2 cellular contexts compared by ENCODE assay signal in the genomic region with DNA sequence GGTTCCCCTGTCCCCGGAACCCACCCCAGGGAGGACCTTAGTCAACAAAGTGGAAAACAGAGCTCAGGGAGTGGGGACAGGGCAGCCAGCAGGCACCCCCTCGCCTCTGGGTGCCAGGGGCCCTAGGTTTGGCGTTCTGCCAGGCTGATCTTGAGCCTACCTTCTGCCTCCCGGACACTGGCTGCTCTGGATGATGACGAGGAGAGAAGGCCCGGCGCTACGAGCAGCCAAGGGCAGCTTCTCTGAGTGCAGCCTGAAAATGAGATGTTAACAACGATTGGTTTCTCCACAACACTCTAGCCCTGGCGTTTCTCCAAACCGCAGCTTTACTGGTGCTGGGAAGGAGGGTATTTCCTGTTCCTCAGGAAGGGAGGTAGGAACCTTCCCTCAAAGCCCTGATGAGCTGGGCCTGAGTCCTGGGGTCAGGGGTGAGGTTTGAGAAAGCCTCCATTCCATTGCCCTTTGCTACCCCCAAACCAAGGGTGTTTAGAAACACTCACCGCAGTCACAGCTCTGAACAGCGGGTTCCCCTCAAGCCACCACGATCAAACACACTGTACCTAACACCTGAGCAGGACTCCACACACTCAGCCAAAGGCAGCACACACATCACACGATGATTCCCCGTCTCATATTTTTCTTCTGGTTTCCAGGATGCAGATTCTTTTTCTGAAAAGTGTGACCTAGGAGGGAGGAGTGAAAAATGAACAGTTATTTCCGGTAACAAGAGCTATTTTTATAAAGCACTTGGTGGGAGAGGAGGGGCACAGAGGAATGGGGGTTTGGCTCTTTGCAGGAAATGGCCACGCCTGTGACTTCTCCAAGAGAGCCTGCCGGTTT.
TF ChIP-seq lines count a peak whose summit lies in the region.

A gene (minus strand): TSS at position 709 of the 840 bp plus-strand sequence. CDS start 1,054 bp downstream, outside the sequence.

TF ChIP-seq in GM23338, 12 proteins besides CTCF, POLR2A, EP300 and RAD21 (continued from another document):
- TF ChIP-seq, protein P1, sequence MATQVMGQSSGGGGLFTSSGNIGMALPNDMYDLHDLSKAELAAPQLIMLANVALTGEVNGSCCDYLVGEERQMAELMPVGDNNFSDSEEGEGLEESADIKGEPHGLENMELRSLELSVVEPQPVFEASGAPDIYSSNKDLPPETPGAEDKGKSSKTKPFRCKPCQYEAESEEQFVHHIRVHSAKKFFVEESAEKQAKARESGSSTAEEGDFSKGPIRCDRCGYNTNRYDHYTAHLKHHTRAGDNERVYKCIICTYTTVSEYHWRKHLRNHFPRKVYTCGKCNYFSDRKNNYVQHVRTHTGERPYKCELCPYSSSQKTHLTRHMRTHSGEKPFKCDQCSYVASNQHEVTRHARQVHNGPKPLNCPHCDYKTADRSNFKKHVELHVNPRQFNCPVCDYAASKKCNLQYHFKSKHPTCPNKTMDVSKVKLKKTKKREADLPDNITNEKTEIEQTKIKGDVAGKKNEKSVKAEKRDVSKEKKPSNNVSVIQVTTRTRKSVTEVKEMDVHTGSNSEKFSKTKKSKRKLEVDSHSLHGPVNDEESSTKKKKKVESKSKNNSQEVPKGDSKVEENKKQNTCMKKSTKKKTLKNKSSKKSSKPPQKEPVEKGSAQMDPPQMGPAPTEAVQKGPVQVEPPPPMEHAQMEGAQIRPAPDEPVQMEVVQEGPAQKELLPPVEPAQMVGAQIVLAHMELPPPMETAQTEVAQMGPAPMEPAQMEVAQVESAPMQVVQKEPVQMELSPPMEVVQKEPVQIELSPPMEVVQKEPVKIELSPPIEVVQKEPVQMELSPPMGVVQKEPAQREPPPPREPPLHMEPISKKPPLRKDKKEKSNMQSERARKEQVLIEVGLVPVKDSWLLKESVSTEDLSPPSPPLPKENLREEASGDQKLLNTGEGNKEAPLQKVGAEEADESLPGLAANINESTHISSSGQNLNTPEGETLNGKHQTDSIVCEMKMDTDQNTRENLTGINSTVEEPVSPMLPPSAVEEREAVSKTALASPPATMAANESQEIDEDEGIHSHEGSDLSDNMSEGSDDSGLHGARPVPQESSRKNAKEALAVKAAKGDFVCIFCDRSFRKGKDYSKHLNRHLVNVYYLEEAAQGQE (IDR thresholded peaks at IDR 0.05; ENCODE audit: unreplicated experiment): no peak
- TF ChIP-seq, protein P2, sequence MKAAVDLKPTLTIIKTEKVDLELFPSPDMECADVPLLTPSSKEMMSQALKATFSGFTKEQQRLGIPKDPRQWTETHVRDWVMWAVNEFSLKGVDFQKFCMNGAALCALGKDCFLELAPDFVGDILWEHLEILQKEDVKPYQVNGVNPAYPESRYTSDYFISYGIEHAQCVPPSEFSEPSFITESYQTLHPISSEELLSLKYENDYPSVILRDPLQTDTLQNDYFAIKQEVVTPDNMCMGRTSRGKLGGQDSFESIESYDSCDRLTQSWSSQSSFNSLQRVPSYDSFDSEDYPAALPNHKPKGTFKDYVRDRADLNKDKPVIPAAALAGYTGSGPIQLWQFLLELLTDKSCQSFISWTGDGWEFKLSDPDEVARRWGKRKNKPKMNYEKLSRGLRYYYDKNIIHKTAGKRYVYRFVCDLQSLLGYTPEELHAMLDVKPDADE (IDR thresholded peaks at IDR 0.05): no peak
- no peak for TF ChIP-seq ZNF114 (CRISPR knock-in tag; IDR thresholded peaks at IDR 0.05)

TF ChIP-seq in WTC11, 78 proteins besides CTCF, POLR2A, EP300 and RAD21 (continued from another document):
- TF ChIP-seq, protein P3, sequence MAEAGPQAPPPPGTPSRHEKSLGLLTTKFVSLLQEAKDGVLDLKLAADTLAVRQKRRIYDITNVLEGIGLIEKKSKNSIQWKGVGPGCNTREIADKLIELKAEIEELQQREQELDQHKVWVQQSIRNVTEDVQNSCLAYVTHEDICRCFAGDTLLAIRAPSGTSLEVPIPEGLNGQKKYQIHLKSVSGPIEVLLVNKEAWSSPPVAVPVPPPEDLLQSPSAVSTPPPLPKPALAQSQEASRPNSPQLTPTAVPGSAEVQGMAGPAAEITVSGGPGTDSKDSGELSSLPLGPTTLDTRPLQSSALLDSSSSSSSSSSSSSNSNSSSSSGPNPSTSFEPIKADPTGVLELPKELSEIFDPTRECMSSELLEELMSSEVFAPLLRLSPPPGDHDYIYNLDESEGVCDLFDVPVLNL (CRISPR knock-in tag; IDR thresholded peaks at IDR 0.05; ENCODE audit: borderline replicate concordance, low read depth): no peak
- TF ChIP-seq, protein P4, sequence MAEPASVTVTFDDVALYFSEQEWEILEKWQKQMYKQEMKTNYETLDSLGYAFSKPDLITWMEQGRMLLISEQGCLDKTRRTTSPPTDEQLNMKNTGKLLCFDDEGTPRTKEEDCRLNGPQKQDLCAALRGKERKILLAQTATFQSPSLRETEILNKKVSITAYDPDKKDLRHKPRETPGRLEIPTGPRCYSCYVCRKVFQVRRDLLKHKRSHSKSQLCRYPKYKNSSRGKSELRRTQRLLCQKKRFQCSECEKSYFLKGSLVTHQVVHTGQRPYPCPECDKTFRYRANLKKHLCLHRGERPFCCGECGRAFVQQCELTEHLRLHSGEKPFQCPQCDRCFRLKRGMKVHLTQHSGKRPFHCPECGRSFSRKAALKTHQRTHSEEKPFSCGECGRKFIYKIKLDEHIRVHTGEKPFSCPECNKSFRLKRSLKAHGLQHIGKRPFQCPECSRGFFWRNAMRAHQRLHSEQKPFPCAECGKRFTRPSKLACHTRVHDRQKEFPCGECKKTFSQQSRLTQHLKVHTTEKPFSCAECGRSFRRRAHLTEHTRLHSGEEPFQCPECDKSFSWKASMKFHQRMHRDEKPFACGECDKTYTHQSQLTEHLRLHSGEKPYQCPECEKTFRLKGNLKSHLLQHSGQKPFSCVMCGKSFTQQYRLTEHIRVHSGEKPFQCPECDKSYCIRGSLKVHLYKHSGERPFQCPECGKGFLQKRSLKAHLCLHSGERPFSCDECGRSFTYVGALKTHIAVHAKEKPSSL (CRISPR knock-in tag; conservative IDR thresholded peaks at IDR 0.05): no peak
- TF ChIP-seq, protein P5, sequence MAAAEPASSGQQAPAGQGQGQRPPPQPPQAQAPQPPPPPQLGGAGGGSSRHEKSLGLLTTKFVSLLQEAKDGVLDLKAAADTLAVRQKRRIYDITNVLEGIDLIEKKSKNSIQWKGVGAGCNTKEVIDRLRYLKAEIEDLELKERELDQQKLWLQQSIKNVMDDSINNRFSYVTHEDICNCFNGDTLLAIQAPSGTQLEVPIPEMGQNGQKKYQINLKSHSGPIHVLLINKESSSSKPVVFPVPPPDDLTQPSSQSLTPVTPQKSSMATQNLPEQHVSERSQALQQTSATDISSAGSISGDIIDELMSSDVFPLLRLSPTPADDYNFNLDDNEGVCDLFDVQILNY (CRISPR knock-in tag; IDR thresholded peaks at IDR 0.05): no peak
- TF ChIP-seq, protein P6, sequence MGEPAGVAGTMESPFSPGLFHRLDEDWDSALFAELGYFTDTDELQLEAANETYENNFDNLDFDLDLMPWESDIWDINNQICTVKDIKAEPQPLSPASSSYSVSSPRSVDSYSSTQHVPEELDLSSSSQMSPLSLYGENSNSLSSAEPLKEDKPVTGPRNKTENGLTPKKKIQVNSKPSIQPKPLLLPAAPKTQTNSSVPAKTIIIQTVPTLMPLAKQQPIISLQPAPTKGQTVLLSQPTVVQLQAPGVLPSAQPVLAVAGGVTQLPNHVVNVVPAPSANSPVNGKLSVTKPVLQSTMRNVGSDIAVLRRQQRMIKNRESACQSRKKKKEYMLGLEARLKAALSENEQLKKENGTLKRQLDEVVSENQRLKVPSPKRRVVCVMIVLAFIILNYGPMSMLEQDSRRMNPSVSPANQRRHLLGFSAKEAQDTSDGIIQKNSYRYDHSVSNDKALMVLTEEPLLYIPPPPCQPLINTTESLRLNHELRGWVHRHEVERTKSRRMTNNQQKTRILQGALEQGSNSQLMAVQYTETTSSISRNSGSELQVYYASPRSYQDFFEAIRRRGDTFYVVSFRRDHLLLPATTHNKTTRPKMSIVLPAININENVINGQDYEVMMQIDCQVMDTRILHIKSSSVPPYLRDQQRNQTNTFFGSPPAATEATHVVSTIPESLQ (CRISPR knock-in tag; IDR thresholded peaks at IDR 0.05): no peak
- TF ChIP-seq, protein P7, sequence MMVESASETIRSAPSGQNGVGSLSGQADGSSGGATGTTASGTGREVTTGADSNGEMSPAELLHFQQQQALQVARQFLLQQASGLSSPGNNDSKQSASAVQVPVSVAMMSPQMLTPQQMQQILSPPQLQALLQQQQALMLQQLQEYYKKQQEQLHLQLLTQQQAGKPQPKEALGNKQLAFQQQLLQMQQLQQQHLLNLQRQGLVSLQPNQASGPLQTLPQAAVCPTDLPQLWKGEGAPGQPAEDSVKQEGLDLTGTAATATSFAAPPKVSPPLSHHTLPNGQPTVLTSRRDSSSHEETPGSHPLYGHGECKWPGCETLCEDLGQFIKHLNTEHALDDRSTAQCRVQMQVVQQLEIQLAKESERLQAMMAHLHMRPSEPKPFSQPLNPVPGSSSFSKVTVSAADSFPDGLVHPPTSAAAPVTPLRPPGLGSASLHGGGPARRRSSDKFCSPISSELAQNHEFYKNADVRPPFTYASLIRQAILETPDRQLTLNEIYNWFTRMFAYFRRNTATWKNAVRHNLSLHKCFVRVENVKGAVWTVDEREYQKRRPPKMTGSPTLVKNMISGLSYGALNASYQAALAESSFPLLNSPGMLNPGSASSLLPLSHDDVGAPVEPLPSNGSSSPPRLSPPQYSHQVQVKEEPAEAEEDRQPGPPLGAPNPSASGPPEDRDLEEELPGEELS (CRISPR knock-in tag; IDR thresholded peaks at IDR 0.05): no peak
- TF ChIP-seq, protein P8, sequence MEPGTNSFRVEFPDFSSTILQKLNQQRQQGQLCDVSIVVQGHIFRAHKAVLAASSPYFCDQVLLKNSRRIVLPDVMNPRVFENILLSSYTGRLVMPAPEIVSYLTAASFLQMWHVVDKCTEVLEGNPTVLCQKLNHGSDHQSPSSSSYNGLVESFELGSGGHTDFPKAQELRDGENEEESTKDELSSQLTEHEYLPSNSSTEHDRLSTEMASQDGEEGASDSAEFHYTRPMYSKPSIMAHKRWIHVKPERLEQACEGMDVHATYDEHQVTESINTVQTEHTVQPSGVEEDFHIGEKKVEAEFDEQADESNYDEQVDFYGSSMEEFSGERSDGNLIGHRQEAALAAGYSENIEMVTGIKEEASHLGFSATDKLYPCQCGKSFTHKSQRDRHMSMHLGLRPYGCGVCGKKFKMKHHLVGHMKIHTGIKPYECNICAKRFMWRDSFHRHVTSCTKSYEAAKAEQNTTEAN (CRISPR knock-in tag; IDR thresholded peaks at IDR 0.05): no peak
- TF ChIP-seq TEAD1 (CRISPR knock-in tag; IDR thresholded peaks at IDR 0.05): no peak
